Comparison of ENCODE assay signal across 10 cellular contexts in genomic region chr17:50037321-50038107, GRCh38. TPM values are rescaled to one million over a fixed set of nuclear protein-coding genes. Genes with fewer than 3 reads are reported as not detected.
DNase-seq lines count a peak whose midpoint lies in the region; ATAC-seq, FAIRE-seq and TF ChIP-seq lines count a peak whose summit lies in the region.
"Had no signal": no experiment of that assay in that cellular context is flagged by ENCODE, and none has a peak within 500 bp of the region (broad histone marks: within the 10 kb centered on the region; RNA-seq: fewer than 3 reads in every experiment).

No MANE protein-coding gene starts in this region.

- TF ChIP-seq RAD21 in HCT116 (IDR thresholded peaks at IDR 0.05; ENCODE audit: low read depth), result no peak

- H3K79me2 ChIP-seq in HCT116 (ENCODE audit: insufficient read depth, low read length) (no peaks in the 10 kb centered on the region), astrocyte (ENCODE audit: insufficient read depth, low read length) (no peaks in the 10 kb centered on the region)

- no peaks in the 10 kb centered on the region for H3K36me3 ChIP-seq in HCT116 (ENCODE audit: control insufficient read depth in 1 of 2, insufficient read depth in 2 of 2, low read length in 2 of 2)
- no peaks in the 10 kb centered on the region for H3K36me3 ChIP-seq in astrocyte (ENCODE audit: insufficient read depth, low read length)
- no peaks in the 10 kb centered on the region for H3K36me3 ChIP-seq in naive thymus-derived CD4-positive, alpha-beta T cell (ENCODE audit: control insufficient read depth in 2 of 3, insufficient read depth in 3 of 3, low read length in 3 of 3)
- no peaks in the 10 kb centered on the region for H3K36me3 ChIP-seq in Caco-2 (ENCODE audit: control insufficient read depth, insufficient read depth, low read length)

- H3K9ac ChIP-seq in HCT116 (ENCODE audit: low read length) (no peak overlapping the region), astrocyte (ENCODE audit: low read length) (peak overlapping the region; percentile 32)

- H2AFZ ChIP-seq in HCT116 (ENCODE audit: low read depth, low read length, poor library complexity, severe bottlenecking) (no peak overlapping the region), astrocyte (ENCODE audit: low read depth, low read length) (peak overlapping the region; percentile 49)

- DNase-seq in HCT116 (ENCODE audit: low read depth, low spot score), result no peak
- DNase-seq in astrocyte (ENCODE audit: low read depth), result peak; percentile 64
- DNase-seq in iPS-NIHi11 (ENCODE audit: low spot score), result peak; percentile 53
- DNase-seq in smooth muscle cell of the brain vasculature (ENCODE audit: low read depth, low spot score), result peak; percentile 73
- DNase-seq in naive thymus-derived CD4-positive, alpha-beta T cell, result no peak
- no peak for DNase-seq in Caco-2
- DNase-seq: effector CD4-positive, alpha-beta T cell had no signal

- H3K4me1 ChIP-seq in HCT116 (ENCODE audit: control insufficient read depth in 1 of 2, insufficient read depth in 2 of 2, low read length in 2 of 2), result peaks cover 21 to 44% of the 10 kb centered on the region in 2 experiments
- H3K4me1 ChIP-seq in astrocyte (ENCODE audit: insufficient read depth, low read length), result peaks cover 22% of the 10 kb centered on the region
- H3K4me1 ChIP-seq in naive thymus-derived CD4-positive, alpha-beta T cell (ENCODE audit: control insufficient read depth in 2 of 2, insufficient read depth in 2 of 2, low read length in 2 of 2), result no peaks in the 10 kb centered on the region
- H3K4me1 ChIP-seq in Caco-2, result peaks cover 6% of the 10 kb centered on the region; the same call in 1 of the 2 replicates

- no peak for ATAC-seq in HCT116
- no peak for ATAC-seq in naive thymus-derived CD4-positive, alpha-beta T cell
- ATAC-seq in GM21825 (IDR thresholded peaks at IDR 0.05; ENCODE audit: unreplicated experiment), result no peak
- ATAC-seq in HG02642 (IDR thresholded peaks at IDR 0.05; ENCODE audit: poor library complexity, unreplicated experiment), result no peak

- H3K4me2 ChIP-seq in HCT116 (ENCODE audit: low read length) (peak overlapping the region; percentile 13; the same call in 1 of the 2 replicates), astrocyte (ENCODE audit: low read length) (peak overlapping the region; percentile 53)

- no peaks in the 10 kb centered on the region for H4K20me1 ChIP-seq in HCT116 (ENCODE audit: insufficient read depth)
- no peaks in the 10 kb centered on the region for H4K20me1 ChIP-seq in astrocyte (ENCODE audit: insufficient read depth, low read length)

- no peak overlapping the region for H3K27ac ChIP-seq in HCT116 (ENCODE audit: low read depth, low read length)
- no peak overlapping the region for H3K27ac ChIP-seq in astrocyte (ENCODE audit: low read depth, low read length)
- no peak overlapping the region for H3K27ac ChIP-seq in naive thymus-derived CD4-positive, alpha-beta T cell (ENCODE audit: low read depth, low read length)

- no TSS peak for BruUV-seq in HCT116 (replicated peaks; lab: Mats Ljungman, UMichigan)
- BruUV-seq in Caco-2 (replicated peaks; lab: Mats Ljungman, UMichigan), result no TSS peak

- CTCF ChIA-PET in HCT116 (lab: Charles Lee), result no interaction called here
- CTCF ChIA-PET in naive thymus-derived CD4-positive, alpha-beta T cell (lab: Charles Lee), result no interaction called here
- CTCF ChIA-PET in Caco-2 (lab: Charles Lee), result no interaction called here

- TF ChIP-seq CTCF in HCT116 (IDR thresholded peaks at IDR 0.05 in 2 of 3, conservative IDR thresholded peaks at IDR 0.05 in 1 of 3; ENCODE audit: borderline replicate concordance in 1 of 3, insufficient read depth in 1 of 3, low read depth in 2 of 3, low read length in 2 of 3) (no peak), astrocyte (IDR thresholded peaks at IDR 0.05; ENCODE audit: insufficient read depth, low read depth, low read length) (no peak), Caco-2 (IDR thresholded peaks at IDR 0.05; ENCODE audit: insufficient read depth in 1 of 2, low read depth in 1 of 2, low read length in 1 of 2, severe bottlenecking in 1 of 2, unreplicated experiment in 1 of 2) (no peak)

- H3K27ac Mint-ChIP-seq in astrocyte (ENCODE audit: unreplicated experiment) (no peak overlapping the region), Caco-2 (ENCODE audit: unreplicated experiment) (no peak overlapping the region)
- peak overlapping the region in 1 of 9 donors; percentile 46 for H3K27ac Mint-ChIP-seq in naive thymus-derived CD4-positive, alpha-beta T cell

- H3K4me3 ChIP-seq in HCT116 (replicated peaks in 1 of 2; ENCODE audit: low read depth in 1 of 2, low read length in 2 of 2), result no peak overlapping the region
- no peak overlapping the region for H3K4me3 ChIP-seq in astrocyte (ENCODE audit: insufficient read depth, low read depth, low read length)
- H3K4me3 ChIP-seq in naive thymus-derived CD4-positive, alpha-beta T cell (ENCODE audit: low read length), result no peak overlapping the region
- H3K4me3 ChIP-seq in Caco-2 (ENCODE audit: low read depth, low read length), result no peak overlapping the region

- POLR2A ChIA-PET in HCT116 (lab: Charles Lee) (no interaction called here), Caco-2 (lab: Charles Lee) (no interaction called here)
- POLR2A ChIA-PET in naive thymus-derived CD4-positive, alpha-beta T cell (lab: Charles Lee), result no interaction called here

- H3K9me3 ChIP-seq in HCT116 (ENCODE audit: control insufficient read depth in 1 of 2, insufficient read depth in 1 of 2, low read depth in 1 of 2, low read length in 2 of 2), result no peaks in the 10 kb centered on the region
- H3K9me3 ChIP-seq in astrocyte (ENCODE audit: insufficient read depth, low read depth, low read length), result no peaks in the 10 kb centered on the region
- H3K9me3 ChIP-seq in naive thymus-derived CD4-positive, alpha-beta T cell (ENCODE audit: control insufficient read depth in 2 of 3, low read length in 3 of 3), result no peaks in the 10 kb centered on the region
- no peaks in the 10 kb centered on the region for H3K9me3 ChIP-seq in Caco-2

- H3K9me2 ChIP-seq in HCT116 (ENCODE audit: insufficient read depth), result no peaks in the 10 kb centered on the region

- FAIRE-seq in astrocyte (lab: Jason Lieb, UNC), result no peak
- FAIRE-seq: G401.6 had no signal

- H3K9me3 Mint-ChIP-seq in astrocyte (ENCODE audit: unreplicated experiment) (no peaks in the 10 kb centered on the region), Caco-2 (ENCODE audit: unreplicated experiment) (no peaks in the 10 kb centered on the region)
- no peaks in the 10 kb centered on the region for H3K9me3 Mint-ChIP-seq in naive thymus-derived CD4-positive, alpha-beta T cell

- no peaks in the 10 kb centered on the region for H3K27me3 ChIP-seq in HCT116 (ENCODE audit: insufficient read depth, low read length)
- H3K27me3 ChIP-seq in astrocyte (ENCODE audit: insufficient read depth, low read length), result no peaks in the 10 kb centered on the region
- no peaks in the 10 kb centered on the region for H3K27me3 ChIP-seq in naive thymus-derived CD4-positive, alpha-beta T cell (ENCODE audit: control insufficient read depth in 2 of 2, insufficient read depth in 2 of 2, low read length in 2 of 2)
- H3K27me3 ChIP-seq in Caco-2 (replicated peaks; ENCODE audit: control insufficient read depth, insufficient read depth, low read length), result no peaks in the 10 kb centered on the region

- no peak overlapping the region for H3K4me3 Mint-ChIP-seq in astrocyte (ENCODE audit: unreplicated experiment)
- H3K4me3 Mint-ChIP-seq in naive thymus-derived CD4-positive, alpha-beta T cell, result no peak overlapping the region
- no peak overlapping the region for H3K4me3 Mint-ChIP-seq in Caco-2 (ENCODE audit: unreplicated experiment)

- intact Hi-C loops in HCT116 (cut with micrococcal nuclease) (no loop called here), Caco-2 (cut with micrococcal nuclease; ENCODE audit: unreplicated experiment) (no loop called here)
- intact Hi-C loops in naive thymus-derived CD4-positive, alpha-beta T cell (cut with micrococcal nuclease), result no loop called here

- RAD21 ChIA-PET in HCT116 (lab: Charles Lee; ENCODE audit: low non-redundant PET in 1 of 2, low total read pairs in 2 of 2, uncharacterized antibody in 2 of 2, unreplicated experiment in 2 of 2), result no interaction called here

- H3K27me3 Mint-ChIP-seq in astrocyte (ENCODE audit: low read depth, unreplicated experiment) (peaks cover 8% of the 10 kb centered on the region), Caco-2 (ENCODE audit: insufficient read depth, unreplicated experiment) (no peaks in the 10 kb centered on the region)
- peaks cover 0 to 9% (median 5%) of the 10 kb centered on the region in 5 donors for H3K27me3 Mint-ChIP-seq in naive thymus-derived CD4-positive, alpha-beta T cell

- H3K4me1 Mint-ChIP-seq in astrocyte (ENCODE audit: low read depth, unreplicated experiment), result peaks cover 17% of the 10 kb centered on the region
- no peaks in the 10 kb centered on the region for H3K4me1 Mint-ChIP-seq in naive thymus-derived CD4-positive, alpha-beta T cell
- H3K4me1 Mint-ChIP-seq in Caco-2 (ENCODE audit: low read depth, unreplicated experiment), result peaks cover 15% of the 10 kb centered on the region

- H3K36me3 Mint-ChIP-seq in astrocyte (ENCODE audit: low read depth, unreplicated experiment) (no peaks in the 10 kb centered on the region), Caco-2 (ENCODE audit: insufficient read depth, unreplicated experiment) (no peaks in the 10 kb centered on the region)
- no peaks in the 10 kb centered on the region for H3K36me3 Mint-ChIP-seq in naive thymus-derived CD4-positive, alpha-beta T cell

- no peak for TF ChIP-seq POLR2A in HCT116 (IDR thresholded peaks at IDR 0.05; ENCODE audit: borderline replicate concordance, extremely low read depth, insufficient read depth, insufficient read length)

TF ChIP-seq in HCT116, 20 proteins besides CTCF, POLR2A, EP300 and RAD21 (continues in another document):
- TF ChIP-seq CEBPB (IDR thresholded peaks at IDR 0.05; ENCODE audit: low read depth) (no peak), ZNF274 (IDR thresholded peaks at IDR 0.05; ENCODE audit: low read depth, low read length) (no peak), SIN3A (IDR thresholded peaks at IDR 0.05; ENCODE audit: low read depth) (no peak), ZFX (IDR thresholded peaks at IDR 0.05) (no peak), FOSL1 (IDR thresholded peaks at IDR 0.05; ENCODE audit: low read depth) (no peak)

RNA-seq across cellular contexts. Expression of gene ITGA3, which starts 18.4 kb away (rescaled TPM):
- total RNA-seq in HCT116 (2021; ENCODE audit: unreplicated experiment), result 392 TPM
- 522 and 560 TPM in 2 replicates for polyA plus RNA-seq in HCT116 (2012)
- total RNA-seq in astrocyte, result 319 and 373 TPM in 2 replicates
- 10 to 100 TPM in 2 of 5 experiments, 1 to 10 TPM in 3; 4.0 to 14.6 (median 8.6) TPM for total RNA-seq in naive thymus-derived CD4-positive, alpha-beta T cell
- 1 to 10 TPM; 1.4 to 2.4 TPM for polyA plus RNA-seq in naive thymus-derived CD4-positive, alpha-beta T cell
- total RNA-seq in Caco-2 (2022), result 10.4 and 14.7 TPM in 2 replicates

RNA-seq across cellular contexts. Expression of gene DLX3, which starts 42.5 kb away (rescaled TPM):
- not detected for total RNA-seq in HCT116 (2021; ENCODE audit: unreplicated experiment)
- polyA plus RNA-seq in HCT116 (2012), result 0.04 TPM in 1 of 2 replicates, not detected in the other
- total RNA-seq in astrocyte, result 1.00 and 1.2 TPM in 2 replicates
- total RNA-seq in naive thymus-derived CD4-positive, alpha-beta T cell, result not detected
- not detected for polyA plus RNA-seq in naive thymus-derived CD4-positive, alpha-beta T cell
- total RNA-seq in Caco-2 (2022), result 3.9 and 4.9 TPM in 2 replicates

RNA-seq across cellular contexts. Expression of gene PDK2, which starts 57.6 kb away (rescaled TPM):
- 39.1 TPM for total RNA-seq in HCT116 (2021; ENCODE audit: unreplicated experiment)
- polyA plus RNA-seq in HCT116 (2012), result 62.1 and 68.9 TPM in 2 replicates
- 25.8 and 26.8 TPM in 2 replicates for total RNA-seq in astrocyte
- 10 to 100 TPM; 16.7 to 48.3 (median 22.5) TPM for total RNA-seq in naive thymus-derived CD4-positive, alpha-beta T cell
- 10 to 100 TPM; 37.2 to 50.4 TPM for polyA plus RNA-seq in naive thymus-derived CD4-positive, alpha-beta T cell
- total RNA-seq in Caco-2 (2022), result 10.5 and 15.2 TPM in 2 replicates

Comparison
In these comparisons a context has a peak if more than half of its experiments do, and no peak if none do; other contexts are left out.
1. DNase-seq: peak in astrocyte (single experiment), iPS-NIHi11 (single experiment) and smooth muscle cell of the brain vasculature (single experiment); none in HCT116 (single experiment), naive thymus-derived CD4-positive, alpha-beta T cell (0 of 9) and Caco-2 (0 of 2).
2. RNA of gene ITGA3, which starts 18.4 kb away (total RNA-seq): 392 TPM in HCT116 (single experiment) and 319 to 373 TPM in astrocyte; 10.4 to 14.7 TPM in Caco-2 and 4.0 to 14.6 TPM in naive thymus-derived CD4-positive, alpha-beta T cell; every median in the first group is over 10 times any median in the second.